ENCODE assay signal across 9 cellular contexts in the genomic region with DNA sequence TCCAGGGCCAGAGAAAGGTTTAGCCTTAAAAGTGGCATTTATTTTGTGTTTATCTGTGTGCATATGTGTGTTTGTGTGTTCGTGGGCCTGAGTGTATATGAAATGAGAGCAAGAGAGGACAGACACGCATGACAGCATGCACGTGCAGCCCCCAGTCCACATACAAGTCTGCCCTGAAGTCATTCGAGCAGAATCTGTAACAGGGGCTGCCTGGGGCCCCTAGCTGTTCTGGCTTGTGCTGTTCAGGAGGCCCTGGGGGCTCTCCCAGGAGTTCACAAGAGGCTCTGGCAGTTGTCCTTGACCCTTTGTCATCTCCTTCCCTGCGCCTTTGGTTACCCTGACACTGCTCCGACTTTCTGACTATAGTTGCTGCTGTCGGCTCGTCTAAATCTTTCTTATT. TPM values are rescaled to one million over a fixed set of nuclear protein-coding genes. Genes with fewer than 3 reads are reported as not detected.
DNase-seq lines count a peak whose midpoint lies in the region; ATAC-seq and TF ChIP-seq lines count a peak whose summit lies in the region.
"Had no signal": no experiment of that assay in that cellular context is flagged by ENCODE, and none has a peak within 500 bp of the region (broad histone marks: within the 10 kb centered on the region; RNA-seq: fewer than 3 reads in every experiment).

No MANE protein-coding gene starts in this region.

- H3K36me3 Mint-ChIP-seq in natural killer cell treated with Interleukin-12 subunit alpha and Interleukin-12 subunit beta and Interleukin-15 and Interleukin-18, amount 100 ng/mL, for 72 hours, result peaks cover 5% of the 10 kb centered on the region
- H3K36me3 Mint-ChIP-seq: immature natural killer cell had no signal

- peaks cover 1 to 3% of the 10 kb centered on the region in 2 donors for H3K9me3 Mint-ChIP-seq in stimulated activated naive CD8-positive, alpha-beta T cell treated with anti-CD3 and anti-CD28 coated beads, Interleukin-15, amount 100 ng/mL, for 72 hours
- no peaks in the 10 kb centered on the region for H3K9me3 Mint-ChIP-seq in natural killer cell treated with Interleukin-12 subunit alpha and Interleukin-12 subunit beta and Interleukin-15 and Interleukin-18, amount 100 ng/mL, for 72 hours
- H3K9me3 Mint-ChIP-seq: immature natural killer cell had no signal

- TF ChIP-seq RAD21 in liver (IDR thresholded peaks at IDR 0.05), result no peak

- H3K27me3 ChIP-seq in HUES48 (ENCODE audit: control insufficient read depth, insufficient read depth, low read length) (no peaks in the 10 kb centered on the region), liver (ENCODE audit: control insufficient read depth in 4 of 4, insufficient read depth in 4 of 4, low read length in 3 of 4) (no peaks in the 10 kb centered on the region)

- H3K9me3 ChIP-seq in HUES48 (ENCODE audit: control insufficient read depth, insufficient read depth, low read length), result no peaks in the 10 kb centered on the region
- no peaks in the 10 kb centered on the region for H3K9me3 ChIP-seq in liver (ENCODE audit: control insufficient read depth in 4 of 4, low read length in 3 of 4)

- H3K9ac ChIP-seq in HUES48 (ENCODE audit: low read depth, low read length) (0 out of 2 replicates have a peak overlapping the region, but pooled peaks have one; percentile 34), liver (ENCODE audit: low read depth in 1 of 2, low read length in 2 of 2) (peak overlapping the region; percentile 22 to 50)

- H3K4me1 Mint-ChIP-seq in stimulated activated naive CD8-positive, alpha-beta T cell treated with anti-CD3 and anti-CD28 coated beads, Interleukin-15, amount 100 ng/mL, for 72 hours, result peaks cover 33% of the 10 kb centered on the region
- H3K4me1 Mint-ChIP-seq in natural killer cell treated with Interleukin-12 subunit alpha and Interleukin-12 subunit beta and Interleukin-15 and Interleukin-18, amount 100 ng/mL, for 72 hours (ENCODE audit: low read depth in 2 of 2), result peaks cover 32 to 36% of the 10 kb centered on the region in 2 donors

- DNase-seq in stimulated activated naive CD8-positive, alpha-beta T cell treated with anti-CD3 and anti-CD28 coated beads, Interleukin-15, amount 100 ng/mL, for 72 hours, result no peak
- DNase-seq in ureter (ENCODE audit: low spot score), result no peak
- no peak for DNase-seq in iPS-NIHi7 (ENCODE audit: extremely low spot score)
- no peak for DNase-seq in natural killer cell treated with Interleukin-12 subunit alpha and Interleukin-12 subunit beta and Interleukin-15 and Interleukin-18, amount 100 ng/mL, for 72 hours (ENCODE audit: low spot score)
- DNase-seq: immature natural killer cell had no signal

- no peaks in the 10 kb centered on the region for H3K27me3 Mint-ChIP-seq in stimulated activated naive CD8-positive, alpha-beta T cell treated with anti-CD3 and anti-CD28 coated beads, Interleukin-15, amount 100 ng/mL, for 72 hours
- H3K27me3 Mint-ChIP-seq in natural killer cell treated with Interleukin-12 subunit alpha and Interleukin-12 subunit beta and Interleukin-15 and Interleukin-18, amount 100 ng/mL, for 72 hours, result no peaks in the 10 kb centered on the region

- 65% methylated on average over 8 of the region's 8 CpGs for WGBS in liver

- no peak for TF ChIP-seq CTCF in liver (IDR thresholded peaks at IDR 0.05; ENCODE audit: low read depth, low read length, missing input control)

- H3K27ac Mint-ChIP-seq in stimulated activated naive CD8-positive, alpha-beta T cell treated with anti-CD3 and anti-CD28 coated beads, Interleukin-15, amount 100 ng/mL, for 72 hours, result peak overlapping the region; percentile 20 to 30
- H3K27ac Mint-ChIP-seq in natural killer cell treated with Interleukin-12 subunit alpha and Interleukin-12 subunit beta and Interleukin-15 and Interleukin-18, amount 100 ng/mL, for 72 hours, result peak overlapping the region in 1 of 2 donors; percentile 2

- no peak overlapping the region for H3K4me3 ChIP-seq in HUES48 (ENCODE audit: low read depth, low read length)
- no peak overlapping the region for H3K4me3 ChIP-seq in liver (ENCODE audit: low read depth in 1 of 3, low read length in 3 of 3)

- H3K36me3 ChIP-seq in HUES48 (ENCODE audit: control insufficient read depth, insufficient read depth, low read length), result no peaks in the 10 kb centered on the region
- no peaks in the 10 kb centered on the region for H3K36me3 ChIP-seq in liver (ENCODE audit: control insufficient read depth in 4 of 4, insufficient read depth in 3 of 4, low read depth in 1 of 4, low read length in 3 of 4)

- no peak for ATAC-seq in stimulated activated naive CD8-positive, alpha-beta T cell treated with anti-CD3 and anti-CD28 coated beads, Interleukin-15, amount 100 ng/mL, for 72 hours
- ATAC-seq in esophagus mucosa, result no peak
- ATAC-seq in natural killer cell treated with Interleukin-12 subunit alpha and Interleukin-12 subunit beta and Interleukin-15 and Interleukin-18, amount 100 ng/mL, for 72 hours, result no peak

- peaks cover 28% of the 10 kb centered on the region for H3K4me1 ChIP-seq in HUES48 (ENCODE audit: control insufficient read depth, insufficient read depth, low read length)
- peaks cover 16 to 27% (median 21%) of the 10 kb centered on the region in 4 donors for H3K4me1 ChIP-seq in liver (ENCODE audit: control insufficient read depth in 4 of 4, insufficient read depth in 4 of 4, low read length in 3 of 4)

- H3K27ac ChIP-seq in HUES48 (ENCODE audit: low read depth, low read length), result no peak overlapping the region
- H3K27ac ChIP-seq in angular gyrus (ENCODE audit: low read depth, low read length), result peak overlapping the region; percentile 87
- H3K27ac ChIP-seq in liver (ENCODE audit: low read depth in 1 of 2, low read length in 2 of 2), result peak overlapping the region; percentile 43 to 75

- H3K4me3 Mint-ChIP-seq in stimulated activated naive CD8-positive, alpha-beta T cell treated with anti-CD3 and anti-CD28 coated beads, Interleukin-15, amount 100 ng/mL, for 72 hours, result no peak overlapping the region
- no peak overlapping the region for H3K4me3 Mint-ChIP-seq in natural killer cell treated with Interleukin-12 subunit alpha and Interleukin-12 subunit beta and Interleukin-15 and Interleukin-18, amount 100 ng/mL, for 72 hours

TF ChIP-seq in liver, 16 proteins besides CTCF, POLR2A, EP300 and RAD21:
- TF ChIP-seq HNF4A (conservative IDR thresholded peaks at IDR 0.05) (no peak), SP1 (IDR thresholded peaks at IDR 0.05) (no peak), TAF1 (conservative IDR thresholded peaks at IDR 0.05) (no peak), GABPA (IDR thresholded peaks at IDR 0.05 in 1 of 2, conservative IDR thresholded peaks at IDR 0.05 in 1 of 2) (no peak), JUND (IDR thresholded peaks at IDR 0.05) (no peak)
- TF ChIP-seq, protein P1, sequence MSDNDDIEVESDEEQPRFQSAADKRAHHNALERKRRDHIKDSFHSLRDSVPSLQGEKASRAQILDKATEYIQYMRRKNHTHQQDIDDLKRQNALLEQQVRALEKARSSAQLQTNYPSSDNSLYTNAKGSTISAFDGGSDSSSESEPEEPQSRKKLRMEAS (IDR thresholded peaks at IDR 0.05), result no peak
- TF ChIP-seq, protein P2, sequence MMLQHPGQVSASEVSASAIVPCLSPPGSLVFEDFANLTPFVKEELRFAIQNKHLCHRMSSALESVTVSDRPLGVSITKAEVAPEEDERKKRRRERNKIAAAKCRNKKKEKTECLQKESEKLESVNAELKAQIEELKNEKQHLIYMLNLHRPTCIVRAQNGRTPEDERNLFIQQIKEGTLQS (IDR thresholded peaks at IDR 0.05), result no peak
- TF ChIP-seq, protein P3, sequence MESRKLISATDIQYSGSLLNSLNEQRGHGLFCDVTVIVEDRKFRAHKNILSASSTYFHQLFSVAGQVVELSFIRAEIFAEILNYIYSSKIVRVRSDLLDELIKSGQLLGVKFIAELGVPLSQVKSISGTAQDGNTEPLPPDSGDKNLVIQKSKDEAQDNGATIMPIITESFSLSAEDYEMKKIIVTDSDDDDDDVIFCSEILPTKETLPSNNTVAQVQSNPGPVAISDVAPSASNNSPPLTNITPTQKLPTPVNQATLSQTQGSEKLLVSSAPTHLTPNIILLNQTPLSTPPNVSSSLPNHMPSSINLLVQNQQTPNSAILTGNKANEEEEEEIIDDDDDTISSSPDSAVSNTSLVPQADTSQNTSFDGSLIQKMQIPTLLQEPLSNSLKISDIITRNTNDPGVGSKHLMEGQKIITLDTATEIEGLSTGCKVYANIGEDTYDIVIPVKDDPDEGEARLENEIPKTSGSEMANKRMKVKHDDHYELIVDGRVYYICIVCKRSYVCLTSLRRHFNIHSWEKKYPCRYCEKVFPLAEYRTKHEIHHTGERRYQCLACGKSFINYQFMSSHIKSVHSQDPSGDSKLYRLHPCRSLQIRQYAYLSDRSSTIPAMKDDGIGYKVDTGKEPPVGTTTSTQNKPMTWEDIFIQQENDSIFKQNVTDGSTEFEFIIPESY (IDR thresholded peaks at IDR 0.05), result no peak
- TF ChIP-seq, protein P4, sequence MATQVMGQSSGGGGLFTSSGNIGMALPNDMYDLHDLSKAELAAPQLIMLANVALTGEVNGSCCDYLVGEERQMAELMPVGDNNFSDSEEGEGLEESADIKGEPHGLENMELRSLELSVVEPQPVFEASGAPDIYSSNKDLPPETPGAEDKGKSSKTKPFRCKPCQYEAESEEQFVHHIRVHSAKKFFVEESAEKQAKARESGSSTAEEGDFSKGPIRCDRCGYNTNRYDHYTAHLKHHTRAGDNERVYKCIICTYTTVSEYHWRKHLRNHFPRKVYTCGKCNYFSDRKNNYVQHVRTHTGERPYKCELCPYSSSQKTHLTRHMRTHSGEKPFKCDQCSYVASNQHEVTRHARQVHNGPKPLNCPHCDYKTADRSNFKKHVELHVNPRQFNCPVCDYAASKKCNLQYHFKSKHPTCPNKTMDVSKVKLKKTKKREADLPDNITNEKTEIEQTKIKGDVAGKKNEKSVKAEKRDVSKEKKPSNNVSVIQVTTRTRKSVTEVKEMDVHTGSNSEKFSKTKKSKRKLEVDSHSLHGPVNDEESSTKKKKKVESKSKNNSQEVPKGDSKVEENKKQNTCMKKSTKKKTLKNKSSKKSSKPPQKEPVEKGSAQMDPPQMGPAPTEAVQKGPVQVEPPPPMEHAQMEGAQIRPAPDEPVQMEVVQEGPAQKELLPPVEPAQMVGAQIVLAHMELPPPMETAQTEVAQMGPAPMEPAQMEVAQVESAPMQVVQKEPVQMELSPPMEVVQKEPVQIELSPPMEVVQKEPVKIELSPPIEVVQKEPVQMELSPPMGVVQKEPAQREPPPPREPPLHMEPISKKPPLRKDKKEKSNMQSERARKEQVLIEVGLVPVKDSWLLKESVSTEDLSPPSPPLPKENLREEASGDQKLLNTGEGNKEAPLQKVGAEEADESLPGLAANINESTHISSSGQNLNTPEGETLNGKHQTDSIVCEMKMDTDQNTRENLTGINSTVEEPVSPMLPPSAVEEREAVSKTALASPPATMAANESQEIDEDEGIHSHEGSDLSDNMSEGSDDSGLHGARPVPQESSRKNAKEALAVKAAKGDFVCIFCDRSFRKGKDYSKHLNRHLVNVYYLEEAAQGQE (IDR thresholded peaks at IDR 0.05), result no peak

RNA-seq across cellular contexts. Expression of a gene that starts 18.2 kb away (rescaled TPM):
- total RNA-seq in liver (10 to 100 TPM; 12.1 to 21.7 TPM), ureter (142 TPM), esophagus mucosa (21.2 TPM)
- polyA plus RNA-seq in liver, result 1 to 10 TPM; 3.4 to 5.0 TPM
- total RNA-seq in natural killer cell treated with Interleukin-12 subunit alpha and Interleukin-12 subunit beta and Interleukin-15 and Interleukin-18, amount 100 ng/mL, for 72 hours, result 10 to 100 TPM; 32.3 to 48.0 TPM
